8 cellular contexts compared by ENCODE assay signal in genomic region chr4:9762823-9763475, GRCh38. TPM values are rescaled to one million over a fixed set of nuclear protein-coding genes. Genes with fewer than 3 reads are reported as not detected.
DNase-seq lines count a peak whose midpoint lies in the region; ATAC-seq and TF ChIP-seq lines count a peak whose summit lies in the region.

No MANE protein-coding gene starts in this region.

- TF ChIP-seq CTCF in H9 (conservative IDR thresholded peaks at IDR 0.05) = peak; percentile 80

- peak; percentile 65 for DNase-seq in Caki2 (ENCODE audit: low read depth)
- peak; percentile 75 for DNase-seq in H9
- DNase-seq in NCI-H460 (ENCODE audit: extremely low read depth, low read depth) = peak; percentile 47
- peak; percentile 64 for DNase-seq in adipocyte (ENCODE audit: low read depth)
- DNase-seq in hypothalamus (lab: John Stamatoyannopoulos, UW) = peak in 38 of 51 donors; percentile 5 to 78 (median 39)
- DNase-seq in skeletal muscle cell (ENCODE audit: low read depth) = peak; percentile 13

- H3K4me3 ChIP-seq in adipocyte (ENCODE audit: low read length) (no peak overlapping the region), skeletal muscle cell (ENCODE audit: low read depth, low read length) (no peak overlapping the region)

- H3K23ac ChIP-seq in H9 (ENCODE audit: insufficient read length, low read depth, low read length) = no peak overlapping the region

- no peaks in the 10 kb centered on the region for H3K79me2 ChIP-seq in H9 (ENCODE audit: insufficient read depth, low read length)

- no peaks in the 10 kb centered on the region for H3K36me3 ChIP-seq in adipocyte (ENCODE audit: control insufficient read depth, insufficient read depth, low read length, severe bottlenecking)

- H2BK120ac ChIP-seq in H9 (ENCODE audit: low read depth, low read length, poor library complexity, severe bottlenecking) = no peak overlapping the region

- no peak overlapping the region for H2BK15ac ChIP-seq in H9 (ENCODE audit: low read depth, low read length)

- no peak overlapping the region for H3K4ac ChIP-seq in H9 (ENCODE audit: low read depth, low read length)

- no peak for ATAC-seq in GM19035 (IDR thresholded peaks at IDR 0.05; ENCODE audit: unreplicated experiment)
- ATAC-seq in GM18520 (IDR thresholded peaks at IDR 0.05; ENCODE audit: unreplicated experiment) = no peak

- H4K8ac ChIP-seq in H9 (replicated peaks; ENCODE audit: insufficient read length, low read depth, low read length) = no peak overlapping the region

- H4K91ac ChIP-seq in H9 (ENCODE audit: insufficient read length, low read depth, low read length) = no peak overlapping the region

- no peak overlapping the region for H3K14ac ChIP-seq in H9 (ENCODE audit: insufficient read depth, low read length)

- H3K9me3 ChIP-seq in H9 (ENCODE audit: control insufficient read depth, low read depth, low read length) (no peaks in the 10 kb centered on the region), adipocyte (ENCODE audit: control insufficient read depth, low read length) (no peaks in the 10 kb centered on the region)

- no peak overlapping the region for H3T11ph ChIP-seq in H9 (ENCODE audit: low read length)

- no peak overlapping the region for H2AK5ac ChIP-seq in H9 (ENCODE audit: insufficient read length, low read length)

- no peaks in the 10 kb centered on the region for H3K9me3 Mint-ChIP-seq in H9

- no peak overlapping the region for H3K27ac Mint-ChIP-seq in H9

- H2AFZ ChIP-seq in H9 (ENCODE audit: low read length) = no peak overlapping the region

- H3K18ac ChIP-seq in H9 (ENCODE audit: insufficient read length, low read depth, low read length) = no peak overlapping the region

- H3K27me3 ChIP-seq in H9 (ENCODE audit: insufficient read depth, low read length) (no peaks in the 10 kb centered on the region; the same call in 1 of the 2 replicates), adipocyte (replicated peaks; ENCODE audit: control insufficient read depth, insufficient read depth, low read length) (peaks cover 41% of the 10 kb centered on the region)

- peaks cover 2 to 11% of the 10 kb centered on the region in 2 experiments; a peak in 2 of 4 replicates for H3K4me1 Mint-ChIP-seq in H9

- H3K79me1 ChIP-seq in H9 (ENCODE audit: insufficient read depth, low read depth, low read length, poor library complexity, severe bottlenecking) = no peaks in the 10 kb centered on the region

- no peak overlapping the region for H4K5ac ChIP-seq in H9 (ENCODE audit: insufficient read length, low read depth, low read length)

- H2BK12ac ChIP-seq in H9 (ENCODE audit: insufficient read length, low read depth, low read length) = no peak overlapping the region

- no peak overlapping the region for H2BK5ac ChIP-seq in H9 (ENCODE audit: insufficient read length, low read length)

- H3K4me2 ChIP-seq in H9 (ENCODE audit: insufficient read depth, insufficient read length, low read length) = no peak overlapping the region

- H4K20me1 ChIP-seq in H9 (ENCODE audit: control insufficient read depth, insufficient read depth, insufficient read length) = no peaks in the 10 kb centered on the region

- no peak overlapping the region for H3K9ac ChIP-seq in H9 (ENCODE audit: extremely low read depth, insufficient read length, low read length)
- H3K9ac ChIP-seq in adipocyte (ENCODE audit: low read length) = no peak overlapping the region

- no peak overlapping the region for H3K27ac ChIP-seq in H9 (ENCODE audit: insufficient read length, low read depth, low read length)

- H3K4me3 Mint-ChIP-seq in H9 = no peak overlapping the region

- peaks cover 19% of the 10 kb centered on the region for H3K27me3 Mint-ChIP-seq in H9 (ENCODE audit: low read depth)

- H2BK20ac ChIP-seq in H9 (ENCODE audit: low read depth, low read length, poor library complexity, severe bottlenecking) = no peak overlapping the region

- no peaks in the 10 kb centered on the region for H3K4me1 ChIP-seq in H9 (ENCODE audit: insufficient read depth, low read length)
- no peaks in the 10 kb centered on the region for H3K4me1 ChIP-seq in adipocyte (ENCODE audit: control insufficient read depth, insufficient read depth, low read length)

- H3K36me3 Mint-ChIP-seq in H9 (ENCODE audit: insufficient read depth in 1 of 3, low read depth in 3 of 3) = no peaks in the 10 kb centered on the region

- no peak overlapping the region for H3K56ac ChIP-seq in H9 (ENCODE audit: insufficient read length, low read depth, low read length)

- H3K23me2 ChIP-seq in H9 (ENCODE audit: insufficient read length, low read depth, low read length, poor library complexity, severe bottlenecking) = no peaks in the 10 kb centered on the region

- in situ Hi-C loops in Caki2 (cut with HindIII; ENCODE audit: low pct_unique_long_range_greater_than_20kb, low sequenced_read_pairs) = no loop called here

- WGBS in H9 (ENCODE audit: extremely low coverage, insufficient read length, low lambda C conversion rate) = no CpG with 5 or more reads among the region's 11 CpGs

RNA-seq across cellular contexts. Expression of gene DRD5, which starts 18.5 kb away (rescaled TPM):
- total RNA-seq in Caki2 (2014; rRNA removed; shearing (Covaris generic); ENCODE audit: low replicate concordance) = not detected in 2 replicates
- total RNA-seq in H9 (2021) = not detected in 2 replicates
- total RNA-seq in NCI-H460 (2014; rRNA removed; shearing (Covaris generic)) = not detected in 2 replicates
- not detected in 2 replicates for polyA plus RNA-seq in NCI-H460 (2014; cell fraction: nucleus; rRNA removed)

Comparison
In these comparisons a context has a peak if more than half of its experiments do, and no peak if none do; other contexts are left out.
1. DNase-seq: peak in every context shown above with its lines; median percentile 75 in H9; 65 in Caki2; 64 in adipocyte; 47 in NCI-H460; 39 in hypothalamus; 13 in skeletal muscle cell.